Comparison of ENCODE assay signal across 13 cellular contexts in the genomic region with DNA sequence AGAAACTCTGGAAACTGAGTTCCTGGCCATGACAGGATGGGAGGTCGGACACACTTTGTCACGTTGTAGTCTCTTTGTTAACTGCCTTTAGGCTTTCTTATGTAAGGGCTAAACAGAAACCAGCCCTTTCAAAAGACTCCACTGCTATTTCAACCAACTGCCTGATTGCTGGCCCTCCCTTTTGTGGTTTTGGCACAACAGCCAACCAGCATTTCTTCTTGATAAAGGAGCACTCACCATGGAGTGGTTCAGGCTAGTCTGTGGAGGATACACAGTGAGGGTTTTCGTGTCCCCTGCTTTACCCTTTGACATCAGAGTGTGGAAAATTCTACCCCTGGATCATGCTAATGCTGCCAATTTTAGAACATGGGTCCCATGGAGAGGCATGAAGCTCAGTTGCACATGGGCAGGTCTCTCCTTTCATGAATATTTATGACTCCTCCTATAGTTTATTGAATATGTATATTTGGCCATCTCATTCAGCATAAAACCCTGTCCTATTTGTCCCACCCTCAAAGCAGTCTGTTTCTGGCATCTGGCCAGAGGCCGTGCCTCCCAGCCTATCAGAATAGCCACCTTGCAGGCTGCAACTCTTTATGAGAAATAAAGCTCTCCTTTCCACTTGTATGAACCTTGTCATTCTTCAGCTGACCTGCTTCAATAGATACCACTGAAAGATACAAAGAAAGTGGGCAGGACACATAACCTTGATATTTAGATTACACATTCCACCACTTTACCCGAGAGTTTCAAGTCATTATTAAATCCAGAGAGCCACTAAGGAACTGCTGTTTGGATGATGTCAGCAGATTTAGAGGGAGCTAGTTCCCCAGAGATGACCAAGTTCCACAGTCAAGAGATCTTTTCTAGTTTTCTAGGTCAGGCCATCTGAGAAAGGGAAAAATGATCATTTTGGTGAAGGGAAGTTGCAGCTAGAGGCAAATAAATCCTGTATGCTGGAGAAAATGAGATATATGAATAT.
DNase-seq lines count a peak whose midpoint lies in the region; ATAC-seq, FAIRE-seq and TF ChIP-seq lines count a peak whose summit lies in the region.
"Had no signal": no experiment of that assay in that cellular context is flagged by ENCODE, and none has a peak within 500 bp of the region (broad histone marks: within the 10 kb centered on the region; RNA-seq: fewer than 3 reads in every experiment).

No MANE protein-coding gene starts in this region.

- H4K91ac ChIP-seq in IMR-90 (ENCODE audit: insufficient read depth, low read depth, low read length): no peak overlapping the region

- TF ChIP-seq CTCF in IMR-90 (conservative IDR thresholded peaks at IDR 0.05; ENCODE audit: low read depth, low read length) (no peak), astrocyte (IDR thresholded peaks at IDR 0.05; ENCODE audit: insufficient read depth, low read depth, low read length) (no peak), lung (IDR thresholded peaks at IDR 0.05; ENCODE audit: control extremely low read depth, extremely low read depth) (no peak)

- H3K9me3 Mint-ChIP-seq in astrocyte (ENCODE audit: unreplicated experiment): no peaks in the 10 kb centered on the region
- peaks cover 9% of the 10 kb centered on the region for H3K9me3 Mint-ChIP-seq in natural killer cell treated with Interleukin-12 subunit alpha and Interleukin-12 subunit beta and Interleukin-15 and Interleukin-18, amount 100 ng/mL, for 72 hours
- H3K9me3 Mint-ChIP-seq: T-helper 2 cell treated with Interferon-gamma antibody and Interleukin-4, amounts not matched to agents 5 μg/mL and 100 μg/mL, for 36 hours had no signal

- H3K9me3 ChIP-seq in IMR-90 (ENCODE audit: control insufficient read depth, insufficient read depth, low read length): no peaks in the 10 kb centered on the region
- H3K9me3 ChIP-seq in astrocyte (ENCODE audit: insufficient read depth, low read depth, low read length): no peaks in the 10 kb centered on the region
- H3K9me3 ChIP-seq in lung (ENCODE audit: control insufficient read depth in 2 of 2, insufficient read depth in 1 of 2, low read length in 1 of 2): no peaks in the 10 kb centered on the region

- no peak overlapping the region for H3K27ac Mint-ChIP-seq in astrocyte (ENCODE audit: unreplicated experiment)
- no peak overlapping the region for H3K27ac Mint-ChIP-seq in natural killer cell treated with Interleukin-12 subunit alpha and Interleukin-12 subunit beta and Interleukin-15 and Interleukin-18, amount 100 ng/mL, for 72 hours
- H3K27ac Mint-ChIP-seq: T-helper 2 cell treated with Interferon-gamma antibody and Interleukin-4, amounts not matched to agents 5 μg/mL and 100 μg/mL, for 36 hours had no signal

- H3K36me3 ChIP-seq in IMR-90 (ENCODE audit: control insufficient read depth, insufficient read depth, low read length): no peaks in the 10 kb centered on the region
- H3K36me3 ChIP-seq in astrocyte (ENCODE audit: insufficient read depth, low read length): no peaks in the 10 kb centered on the region
- no peaks in the 10 kb centered on the region for H3K36me3 ChIP-seq in lung (ENCODE audit: control insufficient read depth in 2 of 2, insufficient read depth in 2 of 2, low read length in 2 of 2)

- H4K5ac ChIP-seq in IMR-90 (ENCODE audit: low read depth, low read length): no peak overlapping the region

- H2BK20ac ChIP-seq in IMR-90 (ENCODE audit: low read depth, low read length): no peak overlapping the region

- H4K20me1 ChIP-seq in IMR-90 (ENCODE audit: insufficient read depth, low read length) (no peaks in the 10 kb centered on the region), astrocyte (ENCODE audit: insufficient read depth, low read length) (no peaks in the 10 kb centered on the region)

- no peak overlapping the region for H3K14ac ChIP-seq in IMR-90 (replicated peaks; ENCODE audit: low read depth, low read length)

- BruUV-seq in IMR-90 (replicated peaks; lab: Mats Ljungman, UMichigan): no TSS peak

- no peak overlapping the region for H2AK5ac ChIP-seq in IMR-90 (ENCODE audit: low read depth, low read length)

- H2AK9ac ChIP-seq in IMR-90 (replicated peaks; ENCODE audit: low read depth, low read length, poor library complexity): no peak overlapping the region

- TF ChIP-seq POLR2A in IMR-90 (IDR thresholded peaks at IDR 0.05; ENCODE audit: low read depth, low read length): no peak

- H2BK120ac ChIP-seq in IMR-90 (ENCODE audit: low read depth, low read length): no peak overlapping the region

- no peak overlapping the region for H3K18ac ChIP-seq in IMR-90 (ENCODE audit: low read depth, low read length)

- H3K36me3 Mint-ChIP-seq in astrocyte (ENCODE audit: low read depth, unreplicated experiment): no peaks in the 10 kb centered on the region
- no peaks in the 10 kb centered on the region for H3K36me3 Mint-ChIP-seq in natural killer cell treated with Interleukin-12 subunit alpha and Interleukin-12 subunit beta and Interleukin-15 and Interleukin-18, amount 100 ng/mL, for 72 hours

- POLR2A ChIA-PET in IMR-90 (lab: Charles Lee; ENCODE audit: unreplicated experiment): no interaction called here

- no peak overlapping the region for H3K4ac ChIP-seq in IMR-90 (ENCODE audit: low read depth, low read length)

- H3K27me3 Mint-ChIP-seq in astrocyte (ENCODE audit: low read depth, unreplicated experiment): no peaks in the 10 kb centered on the region
- no peaks in the 10 kb centered on the region for H3K27me3 Mint-ChIP-seq in natural killer cell treated with Interleukin-12 subunit alpha and Interleukin-12 subunit beta and Interleukin-15 and Interleukin-18, amount 100 ng/mL, for 72 hours

- no peak overlapping the region for H3K4me3 ChIP-seq in IMR-90 (ENCODE audit: insufficient read depth, low read depth, low read length)
- no peak overlapping the region for H3K4me3 ChIP-seq in astrocyte (ENCODE audit: insufficient read depth, low read depth, low read length)
- no peak overlapping the region for H3K4me3 ChIP-seq in lung

- no peak overlapping the region for H4K8ac ChIP-seq in IMR-90 (ENCODE audit: low read depth in 2 of 2, low read length in 2 of 2)

- ATAC-seq in IMR-90 (ENCODE audit: low read depth): no peak
- peak; percentile 37 for ATAC-seq in lung (ENCODE audit: insufficient read depth, low FRiP score)
- no peak for ATAC-seq in natural killer cell treated with Interleukin-12 subunit alpha and Interleukin-12 subunit beta and Interleukin-15 and Interleukin-18, amount 100 ng/mL, for 72 hours
- no peak for ATAC-seq in HG03439 (IDR thresholded peaks at IDR 0.05; ENCODE audit: unreplicated experiment)

- no peaks in the 10 kb centered on the region for H3K4me1 ChIP-seq in IMR-90 (ENCODE audit: control insufficient read depth, insufficient read depth, low read length)
- no peaks in the 10 kb centered on the region for H3K4me1 ChIP-seq in astrocyte (ENCODE audit: insufficient read depth, low read length)
- H3K4me1 ChIP-seq in lung (ENCODE audit: control insufficient read depth in 2 of 2, insufficient read depth in 2 of 2, low read length in 2 of 2): no peaks in the 10 kb centered on the region

- H2BK5ac ChIP-seq in IMR-90 (ENCODE audit: low read depth, low read length, poor library complexity, severe bottlenecking): no peak overlapping the region

- dilution Hi-C loops in IMR-90 (cut with HindIII; ENCODE audit: low sequenced_read_pairs, unreplicated experiment): no loop called here

- H3K79me2 ChIP-seq in astrocyte (ENCODE audit: insufficient read depth, low read length): no peaks in the 10 kb centered on the region

- H2BK15ac ChIP-seq in IMR-90 (ENCODE audit: low read depth, low read length): no peak overlapping the region

- no peaks in the 10 kb centered on the region for H3K9me1 ChIP-seq in IMR-90 (ENCODE audit: insufficient read depth, low read length)

- H3K56ac ChIP-seq in IMR-90 (ENCODE audit: extremely low read depth, insufficient read depth, low read length): no peak overlapping the region

- H3K23ac ChIP-seq in IMR-90 (ENCODE audit: low read depth, low read length): no peak overlapping the region

- H3K79me1 ChIP-seq in IMR-90 (ENCODE audit: low read depth in 1 of 2, low read length in 2 of 2): no peaks in the 10 kb centered on the region

- H3K27ac ChIP-seq in IMR-90 (ENCODE audit: insufficient read depth, low read length) (no peak overlapping the region), astrocyte (ENCODE audit: low read depth, low read length) (no peak overlapping the region), lung (ENCODE audit: low read depth in 1 of 2, low read length in 1 of 2) (peak overlapping the region in 1 of 2 donors; percentile 35)

- H2AFZ ChIP-seq in IMR-90 (replicated peaks; ENCODE audit: low read length, poor library complexity) (no peak overlapping the region), astrocyte (ENCODE audit: low read depth, low read length) (peak overlapping the region; percentile 16)

- H3K9ac ChIP-seq in IMR-90 (ENCODE audit: low read depth, low read length) (no peak overlapping the region), astrocyte (ENCODE audit: low read length) (no peak overlapping the region)

- intact Hi-C loops in IMR-90 (cut with micrococcal nuclease): no loop called here

- in situ Hi-C loops in IMR-90 (cut with MboI; ENCODE audit: low sequenced_read_pairs): no loop called here

- CTCF ChIA-PET in IMR-90 (lab: Yijun Ruan, JAX): no interaction called here

- no CpG with 5 or more reads among the region's 5 CpGs for WGBS in IMR-90 (ENCODE audit: extremely low coverage in 2 of 2, insufficient read length in 1 of 2), 2 experiments
- 46 to 53% methylated on average over 5 of the region's 5 CpGs for WGBS in lung, 2 donors

- FAIRE-seq in astrocyte (lab: Jason Lieb, UNC): no peak
- FAIRE-seq: GM12892 had no signal

- H3K4me2 ChIP-seq in IMR-90 (ENCODE audit: low read depth, low read length): no peak overlapping the region
- no peak overlapping the region for H3K4me2 ChIP-seq in astrocyte (ENCODE audit: low read length)

- peak; percentile 43 for DNase-seq in CMK (ENCODE audit: low read depth)
- peak; percentile 0 for DNase-seq in IMR-90
- peak; percentile 62 for DNase-seq in astrocyte (ENCODE audit: low read depth)
- peak; percentile 32 for DNase-seq in lung (ENCODE audit: low spot score)
- no peak for DNase-seq in DMS153 (lab: John Stamatoyannopoulos, UW)
- DNase-seq in natural killer cell treated with Interleukin-12 subunit alpha and Interleukin-12 subunit beta and Interleukin-15 and Interleukin-18, amount 100 ng/mL, for 72 hours (ENCODE audit: low spot score): no peak
- DNase-seq in activated CD4-positive, alpha-beta T cell treated with anti-CD3 and anti-CD28 coated beads, Interleukin-2, amount 50 U/mL, for 1 hour: no peak
- DNase-seq: activated CD8-positive, alpha-beta memory T cell treated with anti-CD3 and anti-CD28 coated beads, Interleukin-2, amount 50 U/mL, for 48 hours; Calu3; NCI-H1694 treated with DMSO at 0.1 percent for 48 hours had no signal

- TF ChIP-seq RAD21 in IMR-90 (IDR thresholded peaks at IDR 0.05; ENCODE audit: low read length): no peak

- H3K4me1 Mint-ChIP-seq in astrocyte (ENCODE audit: low read depth, unreplicated experiment): peaks cover 15% of the 10 kb centered on the region
- no peaks in the 10 kb centered on the region for H3K4me1 Mint-ChIP-seq in natural killer cell treated with Interleukin-12 subunit alpha and Interleukin-12 subunit beta and Interleukin-15 and Interleukin-18, amount 100 ng/mL, for 72 hours (ENCODE audit: low read depth in 2 of 2)

- no peak overlapping the region for H3K4me3 Mint-ChIP-seq in astrocyte (ENCODE audit: unreplicated experiment)
- H3K4me3 Mint-ChIP-seq in natural killer cell treated with Interleukin-12 subunit alpha and Interleukin-12 subunit beta and Interleukin-15 and Interleukin-18, amount 100 ng/mL, for 72 hours: no peak overlapping the region
- H3K4me3 Mint-ChIP-seq: T-helper 2 cell treated with Interferon-gamma antibody and Interleukin-4, amounts not matched to agents 5 μg/mL and 100 μg/mL, for 36 hours had no signal

- no peaks in the 10 kb centered on the region for H3K27me3 ChIP-seq in IMR-90 (ENCODE audit: control insufficient read depth, insufficient read depth, low read length)
- H3K27me3 ChIP-seq in astrocyte (ENCODE audit: insufficient read depth, low read length): no peaks in the 10 kb centered on the region
- no peaks in the 10 kb centered on the region for H3K27me3 ChIP-seq in lung (ENCODE audit: control insufficient read depth, insufficient read depth)

Comparison
In these comparisons a context has a peak if more than half of its experiments do, and no peak if none do; other contexts are left out.
1. DNase-seq: peak in CMK (single experiment), IMR-90 (single experiment), astrocyte (single experiment) and lung (single experiment); none in DMS153 (single experiment), natural killer cell treated with Interleukin-12 subunit alpha and Interleukin-12 subunit beta and Interleukin-15 and Interleukin-18, amount 100 ng/mL, for 72 hours (single experiment) and activated CD4-positive, alpha-beta T cell treated with anti-CD3 and anti-CD28 coated beads, Interleukin-2, amount 50 U/mL, for 1 hour (single experiment).